In the genomic region with DNA sequence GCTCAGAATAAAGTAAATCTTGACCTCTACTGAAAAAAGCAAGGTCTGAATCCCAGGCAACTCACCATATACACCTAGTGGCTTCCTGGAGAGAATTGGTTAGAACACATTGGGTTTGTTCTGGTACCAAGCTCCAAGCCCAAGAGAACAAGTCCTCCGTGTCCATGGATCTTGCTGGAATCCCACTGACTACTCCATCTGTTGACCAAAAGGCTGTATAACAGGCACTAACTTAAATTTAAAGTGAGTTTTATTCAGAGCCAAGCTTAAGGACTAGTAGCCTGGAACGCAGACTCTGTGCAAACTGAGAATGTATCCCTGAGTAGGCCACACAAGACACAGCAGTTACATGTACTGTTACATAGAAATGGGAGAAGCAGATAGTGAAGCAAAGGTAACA, we compare ENCODE assay signal across 1 cellular context.
TF ChIP-seq lines count a peak whose summit lies in the region.

No MANE protein-coding gene starts in this region.

TF ChIP-seq in HepG2, 621 proteins besides CTCF, POLR2A, EP300 and RAD21 (continued from another document):
- no peak for TF ChIP-seq ZNF282 (IDR thresholded peaks at IDR 0.05; ENCODE audit: partially characterized antibody)
- no peak for TF ChIP-seq KDM1A (CRISPR knock-in tag; IDR thresholded peaks at IDR 0.05)
- TF ChIP-seq, protein P1, sequence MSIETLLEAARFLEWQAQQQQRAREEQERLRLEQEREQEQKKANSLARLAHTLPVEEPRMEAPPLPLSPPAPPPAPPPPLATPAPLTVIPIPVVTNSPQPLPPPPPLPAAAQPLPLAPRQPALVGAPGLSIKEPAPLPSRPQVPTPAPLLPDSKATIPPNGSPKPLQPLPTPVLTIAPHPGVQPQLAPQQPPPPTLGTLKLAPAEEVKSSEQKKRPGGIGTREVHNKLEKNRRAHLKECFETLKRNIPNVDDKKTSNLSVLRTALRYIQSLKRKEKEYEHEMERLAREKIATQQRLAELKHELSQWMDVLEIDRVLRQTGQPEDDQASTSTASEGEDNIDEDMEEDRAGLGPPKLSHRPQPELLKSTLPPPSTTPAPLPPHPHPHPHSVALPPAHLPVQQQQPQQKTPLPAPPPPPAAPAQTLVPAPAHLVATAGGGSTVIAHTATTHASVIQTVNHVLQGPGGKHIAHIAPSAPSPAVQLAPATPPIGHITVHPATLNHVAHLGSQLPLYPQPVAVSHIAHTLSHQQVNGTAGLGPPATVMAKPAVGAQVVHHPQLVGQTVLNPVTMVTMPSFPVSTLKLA (IDR thresholded peaks at IDR 0.05): no peak
- TF ChIP-seq, protein P2, sequence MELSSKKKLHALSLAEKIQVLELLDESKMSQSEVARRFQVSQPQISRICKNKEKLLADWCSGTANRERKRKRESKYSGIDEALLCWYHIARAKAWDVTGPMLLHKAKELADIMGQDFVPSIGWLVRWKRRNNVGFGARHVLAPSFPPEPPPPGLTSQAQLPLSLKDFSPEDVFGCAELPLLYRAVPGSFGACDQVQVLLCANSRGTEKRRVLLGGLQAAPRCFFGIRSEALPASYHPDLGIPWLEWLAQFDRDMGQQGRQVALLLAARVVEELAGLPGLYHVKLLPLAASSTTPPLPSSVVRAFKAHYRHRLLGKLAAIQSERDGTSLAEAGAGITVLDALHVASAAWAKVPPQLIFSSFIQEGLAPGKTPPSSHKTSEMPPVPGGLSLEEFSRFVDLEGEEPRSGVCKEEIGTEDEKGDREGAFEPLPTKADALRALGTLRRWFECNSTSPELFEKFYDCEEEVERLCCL (CRISPR knock-in tag; IDR thresholded peaks at IDR 0.05; ENCODE audit: borderline replicate concordance): no peak
- no peak for TF ChIP-seq DMAP1 (CRISPR knock-in tag; IDR thresholded peaks at IDR 0.05)
- TF ChIP-seq FOXO1 (CRISPR knock-in tag; IDR thresholded peaks at IDR 0.05): no peak
- no peak for TF ChIP-seq HNRNPLL (IDR thresholded peaks at IDR 0.05; ENCODE audit: low read depth, low read length, poor library complexity, severe bottlenecking)
- TF ChIP-seq PCBP2 (optimal IDR thresholded peaks at IDR 0.05; ENCODE audit: low read depth, low read length, poor library complexity, severe bottlenecking): no peak
- TF ChIP-seq SOX6 (IDR thresholded peaks at IDR 0.05): no peak
- TF ChIP-seq SOX6 (CRISPR knock-in tag; IDR thresholded peaks at IDR 0.05): no peak
- TF ChIP-seq, protein P3, sequence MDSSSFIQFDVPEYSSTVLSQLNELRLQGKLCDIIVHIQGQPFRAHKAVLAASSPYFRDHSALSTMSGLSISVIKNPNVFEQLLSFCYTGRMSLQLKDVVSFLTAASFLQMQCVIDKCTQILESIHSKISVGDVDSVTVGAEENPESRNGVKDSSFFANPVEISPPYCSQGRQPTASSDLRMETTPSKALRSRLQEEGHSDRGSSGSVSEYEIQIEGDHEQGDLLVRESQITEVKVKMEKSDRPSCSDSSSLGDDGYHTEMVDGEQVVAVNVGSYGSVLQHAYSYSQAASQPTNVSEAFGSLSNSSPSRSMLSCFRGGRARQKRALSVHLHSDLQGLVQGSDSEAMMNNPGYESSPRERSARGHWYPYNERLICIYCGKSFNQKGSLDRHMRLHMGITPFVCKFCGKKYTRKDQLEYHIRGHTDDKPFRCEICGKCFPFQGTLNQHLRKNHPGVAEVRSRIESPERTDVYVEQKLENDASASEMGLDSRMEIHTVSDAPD (CRISPR knock-in tag; IDR thresholded peaks at IDR 0.05): no peak
- TF ChIP-seq ARNT (IDR thresholded peaks at IDR 0.05): no peak
- no peak for TF ChIP-seq YEATS4 (CRISPR knock-in tag; IDR thresholded peaks at IDR 0.05; ENCODE audit: borderline replicate concordance)
